12 cellular contexts compared by ENCODE assay signal in the genomic region with DNA sequence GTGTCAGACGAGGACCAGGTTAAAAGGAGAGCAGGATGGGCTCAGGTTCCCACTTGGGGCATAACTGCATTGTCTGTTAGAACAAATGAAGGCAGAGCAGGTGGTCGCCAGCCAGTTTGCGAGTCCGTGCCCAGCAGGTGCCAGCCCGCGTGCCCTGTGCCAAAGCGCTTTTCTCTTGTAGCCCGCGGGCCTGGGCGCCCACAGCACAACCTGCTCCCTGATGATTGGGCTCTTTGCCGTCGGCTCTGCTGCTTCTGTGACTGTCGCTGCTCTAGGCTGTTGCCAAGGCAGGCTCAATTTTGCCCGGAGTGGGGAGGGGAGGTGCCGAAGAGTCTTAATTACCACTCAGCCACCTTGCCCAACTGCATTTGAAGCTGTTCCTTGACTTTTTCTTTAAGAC. TPM values are rescaled to one million over a fixed set of nuclear protein-coding genes. Genes with fewer than 3 reads are reported as not detected.
DNase-seq lines count a peak whose midpoint lies in the region; ATAC-seq, FAIRE-seq and TF ChIP-seq lines count a peak whose summit lies in the region.
"Had no signal": no experiment of that assay in that cellular context is flagged by ENCODE, and none has a peak within 500 bp of the region (broad histone marks: within the 10 kb centered on the region; RNA-seq: fewer than 3 reads in every experiment).

No MANE protein-coding gene starts in this region.

- ATAC-seq in activated CD8-positive, alpha-beta T cell treated with anti-CD3 and anti-CD28 coated beads for 36 hours = no peak
- ATAC-seq in activated CD8-positive, alpha-beta T cell treated with anti-CD3 and anti-CD28 coated beads, Interleukin-2, amount 10 ng/mL, durations not matched to agents 7 days and 5 days = no peak
- ATAC-seq in thoracic aorta (ENCODE audit: insufficient number of reproducible peaks, low FRiP score, low read depth) = no peak
- no peak for ATAC-seq in GM18907 (IDR thresholded peaks at IDR 0.05; ENCODE audit: unreplicated experiment)
- ATAC-seq: activated CD4-positive, CD25-positive, alpha-beta regulatory T cell treated with anti-CD3 and anti-CD28 coated beads, Interleukin-2, amount 50 U/mL, for 24 hours had no signal

- intact Hi-C loops in activated CD8-positive, alpha-beta T cell treated with anti-CD3 and anti-CD28 coated beads for 36 hours (cut with micrococcal nuclease) = no loop called here
- intact Hi-C loops in activated CD4-positive, alpha-beta memory T cell treated with anti-CD3 and anti-CD28 coated beads for 36 hours (cut with micrococcal nuclease) = no loop called here
- intact Hi-C loops in kidney (cut with DNase I) (no loop called here), posterior vena cava (cut with DNase I) (no loop called here)

- H3K27ac ChIP-seq in kidney (ENCODE audit: low read depth in 2 of 2, low read length in 2 of 2) (peak overlapping the region; percentile 42 to 65), thoracic aorta (peak overlapping the region; percentile 25 to 40)
- H3K27ac ChIP-seq: neutrophil had no signal

- peak overlapping the region in 1 of 2 donors; percentile 30 for H3K9ac ChIP-seq in kidney (ENCODE audit: low read length in 2 of 2)

- no peak for FAIRE-seq in kidney (lab: Jason Lieb, UNC)
- FAIRE-seq: GM19239 had no signal

- peaks cover 0 to 3% of the 10 kb centered on the region in 2 donors for H3K36me3 ChIP-seq in kidney (ENCODE audit: control insufficient read depth in 1 of 2, insufficient read depth in 2 of 2, low read length in 2 of 2)
- H3K36me3 ChIP-seq in thoracic aorta = peaks cover 14% of the 10 kb centered on the region

- POLR2A ChIA-PET in activated CD8-positive, alpha-beta T cell treated with anti-CD3 and anti-CD28 coated beads for 36 hours (lab: Charles Lee) = interaction anchor here (0.7 to 1.1 kb wide), 2 partner anchors 21 to 633 kb away, joined by 3 read pairs; partner anchors contain the start of genes IQCK and KNOP1
- POLR2A ChIA-PET in activated CD8-positive, alpha-beta T cell treated with anti-CD3 and anti-CD28 coated beads, Interleukin-2, amount 10 ng/mL, durations not matched to agents 7 days and 5 days (lab: Charles Lee) = no interaction called here
- POLR2A ChIA-PET in activated CD4-positive, alpha-beta memory T cell treated with anti-CD3 and anti-CD28 coated beads for 36 hours (lab: Charles Lee) = interaction anchor here (1.0 kb wide), 1 partner anchor 8 kb away, joined by 3 read pairs; no protein-coding TSS in a partner anchor

- CTCF ChIA-PET in activated CD8-positive, alpha-beta T cell treated with anti-CD3 and anti-CD28 coated beads for 36 hours (lab: Charles Lee) = no interaction called here
- CTCF ChIA-PET in activated CD8-positive, alpha-beta T cell treated with anti-CD3 and anti-CD28 coated beads, Interleukin-2, amount 10 ng/mL, durations not matched to agents 7 days and 5 days (lab: Charles Lee) = interaction anchor here (0.7 to 1.4 kb wide), 6 partner anchors 46 to 210 kb away, joined by 3 to 5 read pairs (median 4); partner anchors contain the start of gene VPS35L
- CTCF ChIA-PET in activated CD4-positive, alpha-beta memory T cell treated with anti-CD3 and anti-CD28 coated beads for 36 hours (lab: Charles Lee) = interaction anchor here (1.3 to 1.5 kb wide), 3 partner anchors 9 to 113 kb away, joined by 3 read pairs; no protein-coding TSS in a partner anchor

- H3K9me3 Mint-ChIP-seq in activated CD8-positive, alpha-beta T cell treated with anti-CD3 and anti-CD28 coated beads for 36 hours = no peaks in the 10 kb centered on the region
- no peaks in the 10 kb centered on the region for H3K9me3 Mint-ChIP-seq in activated CD8-positive, alpha-beta T cell treated with anti-CD3 and anti-CD28 coated beads, Interleukin-2, amount 10 ng/mL, durations not matched to agents 7 days and 5 days (ENCODE audit: insufficient read depth)
- no peaks in the 10 kb centered on the region for H3K9me3 Mint-ChIP-seq in activated CD4-positive, alpha-beta memory T cell treated with anti-CD3 and anti-CD28 coated beads for 36 hours

- H3K9me3 ChIP-seq in kidney (ENCODE audit: control insufficient read depth in 1 of 2, low read length in 2 of 2) = no peaks in the 10 kb centered on the region
- H3K9me3 ChIP-seq in thoracic aorta = no peaks in the 10 kb centered on the region
- H3K9me3 ChIP-seq: neutrophil had no signal

- no peak for TF ChIP-seq CTCF in activated CD8-positive, alpha-beta T cell treated with anti-CD3 and anti-CD28 coated beads for 36 hours (IDR thresholded peaks at IDR 0.05)
- TF ChIP-seq CTCF in kidney (IDR thresholded peaks at IDR 0.05; ENCODE audit: borderline replicate concordance, extremely low read depth, insufficient read depth) = no peak
- TF ChIP-seq CTCF in thoracic aorta (IDR thresholded peaks at IDR 0.05) = no peak

- DNase-seq in activated CD8-positive, alpha-beta T cell treated with anti-CD3 and anti-CD28 coated beads for 36 hours = no peak
- DNase-seq in activated CD8-positive, alpha-beta T cell treated with anti-CD3 and anti-CD28 coated beads, Interleukin-2, amount 10 ng/mL, durations not matched to agents 7 days and 5 days = no peak
- no peak for DNase-seq in activated CD4-positive, alpha-beta memory T cell treated with anti-CD3 and anti-CD28 coated beads for 36 hours
- DNase-seq in kidney (no peak), thoracic aorta (ENCODE audit: low spot score) (no peak), posterior vena cava (ENCODE audit: low spot score) (no peak), HCEC 1CT (no peak)

- peaks cover 13 to 19% of the 10 kb centered on the region in 2 donors for H3K4me1 ChIP-seq in kidney (ENCODE audit: control insufficient read depth in 1 of 2, insufficient read depth in 1 of 2, low read depth in 1 of 2, low read length in 2 of 2)
- peaks cover 8 to 21% of the 10 kb centered on the region in 2 donors for H3K4me1 ChIP-seq in thoracic aorta (ENCODE audit: control insufficient read depth in 1 of 2, low read depth in 2 of 2)

- H3K27me3 ChIP-seq in thoracic aorta (replicated peaks; ENCODE audit: insufficient read depth) = no peaks in the 10 kb centered on the region
- H3K27me3 ChIP-seq: neutrophil had no signal

- no peak overlapping the region for H3K4me3 ChIP-seq in kidney (ENCODE audit: low read length in 2 of 2)
- H3K4me3 ChIP-seq in thoracic aorta = no peak overlapping the region

- H3K4me1 Mint-ChIP-seq in activated CD8-positive, alpha-beta T cell treated with anti-CD3 and anti-CD28 coated beads for 36 hours (ENCODE audit: low read depth) = peaks cover 36% of the 10 kb centered on the region
- H3K4me1 Mint-ChIP-seq in activated CD8-positive, alpha-beta T cell treated with anti-CD3 and anti-CD28 coated beads, Interleukin-2, amount 10 ng/mL, durations not matched to agents 7 days and 5 days (ENCODE audit: low read depth) = peaks cover 29% of the 10 kb centered on the region
- peaks cover 51% of the 10 kb centered on the region for H3K4me1 Mint-ChIP-seq in activated CD4-positive, alpha-beta memory T cell treated with anti-CD3 and anti-CD28 coated beads for 36 hours (ENCODE audit: low read depth)
- H3K4me1 Mint-ChIP-seq: B cell had no signal

- H3K4me3 Mint-ChIP-seq in activated CD8-positive, alpha-beta T cell treated with anti-CD3 and anti-CD28 coated beads for 36 hours = no peak overlapping the region
- no peak overlapping the region for H3K4me3 Mint-ChIP-seq in activated CD8-positive, alpha-beta T cell treated with anti-CD3 and anti-CD28 coated beads, Interleukin-2, amount 10 ng/mL, durations not matched to agents 7 days and 5 days
- no peak overlapping the region for H3K4me3 Mint-ChIP-seq in activated CD4-positive, alpha-beta memory T cell treated with anti-CD3 and anti-CD28 coated beads for 36 hours
- H3K4me3 Mint-ChIP-seq: B cell had no signal

- H3K27ac Mint-ChIP-seq in activated CD8-positive, alpha-beta T cell treated with anti-CD3 and anti-CD28 coated beads for 36 hours = peak overlapping the region; percentile 49
- H3K27ac Mint-ChIP-seq in activated CD8-positive, alpha-beta T cell treated with anti-CD3 and anti-CD28 coated beads, Interleukin-2, amount 10 ng/mL, durations not matched to agents 7 days and 5 days = no peak overlapping the region
- H3K27ac Mint-ChIP-seq in activated CD4-positive, alpha-beta memory T cell treated with anti-CD3 and anti-CD28 coated beads for 36 hours = peak overlapping the region; percentile 56

- H3K36me3 Mint-ChIP-seq in activated CD8-positive, alpha-beta T cell treated with anti-CD3 and anti-CD28 coated beads for 36 hours (ENCODE audit: low read depth) = peaks cover 56% of the 10 kb centered on the region
- H3K36me3 Mint-ChIP-seq in activated CD8-positive, alpha-beta T cell treated with anti-CD3 and anti-CD28 coated beads, Interleukin-2, amount 10 ng/mL, durations not matched to agents 7 days and 5 days (ENCODE audit: low read depth) = peaks cover 47% of the 10 kb centered on the region
- H3K36me3 Mint-ChIP-seq in activated CD4-positive, alpha-beta memory T cell treated with anti-CD3 and anti-CD28 coated beads for 36 hours = peaks cover 47% of the 10 kb centered on the region

- H3K27me3 Mint-ChIP-seq in activated CD8-positive, alpha-beta T cell treated with anti-CD3 and anti-CD28 coated beads for 36 hours = no peaks in the 10 kb centered on the region
- H3K27me3 Mint-ChIP-seq in activated CD8-positive, alpha-beta T cell treated with anti-CD3 and anti-CD28 coated beads, Interleukin-2, amount 10 ng/mL, durations not matched to agents 7 days and 5 days (ENCODE audit: low read depth) = no peaks in the 10 kb centered on the region
- no peaks in the 10 kb centered on the region for H3K27me3 Mint-ChIP-seq in activated CD4-positive, alpha-beta memory T cell treated with anti-CD3 and anti-CD28 coated beads for 36 hours
- H3K27me3 Mint-ChIP-seq: B cell had no signal

RNA-seq across cellular contexts. Expression of gene KNOP1, which starts 21.1 kb away (rescaled TPM):
- total RNA-seq in activated CD8-positive, alpha-beta T cell treated with anti-CD3 and anti-CD28 coated beads for 36 hours = 10 to 100 TPM; 27.8 to 28.6 TPM
- 10 to 100 TPM; 22.0 to 23.7 TPM for total RNA-seq in activated CD8-positive, alpha-beta T cell treated with anti-CD3 and anti-CD28 coated beads, Interleukin-2, amount 10 ng/mL, durations not matched to agents 7 days and 5 days
- 10 to 100 TPM; 24.3 to 26.4 TPM for total RNA-seq in activated CD4-positive, alpha-beta memory T cell treated with anti-CD3 and anti-CD28 coated beads for 36 hours
- total RNA-seq in kidney (17.9 TPM), thoracic aorta (10 to 100 TPM in 1 of 2 donors, 1 to 10 TPM in 1; 6.5 to 10.6 TPM), posterior vena cava (10 to 100 TPM in 1 of 2 donors, 1 to 10 TPM in 1; 9.5 to 11.0 TPM)
- 10.2 TPM for polyA plus RNA-seq in kidney (ENCODE audit: insufficient read depth, low read depth, low replicate concordance)

RNA-seq across cellular contexts. Expression of gene IQCK, which starts 21.1 kb away (rescaled TPM):
- total RNA-seq in activated CD8-positive, alpha-beta T cell treated with anti-CD3 and anti-CD28 coated beads for 36 hours = 1 to 10 TPM; 1.7 to 3.5 TPM
- total RNA-seq in activated CD8-positive, alpha-beta T cell treated with anti-CD3 and anti-CD28 coated beads, Interleukin-2, amount 10 ng/mL, durations not matched to agents 7 days and 5 days = under 1 TPM; 0.81 to 0.97 TPM
- total RNA-seq in activated CD4-positive, alpha-beta memory T cell treated with anti-CD3 and anti-CD28 coated beads for 36 hours = 1 to 10 TPM; 2.2 to 3.0 TPM
- 38.1 TPM for total RNA-seq in kidney
- polyA plus RNA-seq in kidney (ENCODE audit: insufficient read depth, low read depth, low replicate concordance) = 35.4 TPM
- 10 to 100 TPM; 17.5 to 18.1 TPM for total RNA-seq in thoracic aorta
- total RNA-seq in posterior vena cava = 1 to 10 TPM; 7.9 to 9.5 TPM
